ENCODE assay signal across 1 cellular context in the genomic region with DNA sequence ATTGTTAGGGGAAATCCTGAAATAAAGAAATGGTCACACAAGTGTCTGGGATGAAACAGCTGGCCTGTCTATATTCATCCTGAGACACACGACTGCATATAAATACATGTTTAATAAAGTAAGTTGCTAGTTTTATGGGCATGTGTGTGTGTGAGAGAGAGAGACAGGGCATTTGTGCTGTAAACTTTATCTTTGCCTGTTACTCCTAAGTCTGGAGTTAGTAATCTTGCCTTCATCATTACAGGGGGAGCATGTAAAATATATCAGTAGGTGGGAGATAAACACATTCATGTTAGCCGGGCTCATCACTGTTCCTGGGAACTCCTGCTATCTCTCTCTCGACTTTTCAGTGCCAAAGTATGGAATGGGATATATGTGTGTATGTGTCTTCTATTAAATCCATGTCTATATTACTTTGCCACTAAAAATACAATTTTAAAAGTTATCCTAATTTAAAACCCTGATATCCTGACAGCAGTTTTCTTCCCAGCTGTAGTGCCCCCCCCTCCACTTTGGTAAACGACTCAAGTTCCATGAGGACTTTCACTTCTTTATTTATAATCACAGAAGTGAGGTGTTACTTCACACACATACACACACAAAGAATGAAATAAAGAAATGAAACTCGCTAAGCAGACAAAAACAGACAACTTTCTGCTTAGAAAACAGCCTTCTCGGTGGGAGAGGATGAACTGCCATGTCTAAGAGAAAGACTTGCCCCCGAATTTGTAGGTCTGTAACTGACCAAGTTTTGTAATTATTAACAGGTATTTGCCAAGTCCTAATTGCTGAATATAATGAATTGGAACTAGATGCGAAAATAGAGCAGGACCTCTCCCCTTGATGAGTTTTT.
A peak's percentile ranks its signal among the peaks of the same experiment; 100 is the strongest.
TF ChIP-seq lines count a peak whose summit lies in the region.

No MANE protein-coding gene starts in this region.

TF ChIP-seq in GM12878, 131 proteins besides CTCF, POLR2A, EP300 and RAD21 (continued from another document and continues in another):
- TF ChIP-seq, protein P1, sequence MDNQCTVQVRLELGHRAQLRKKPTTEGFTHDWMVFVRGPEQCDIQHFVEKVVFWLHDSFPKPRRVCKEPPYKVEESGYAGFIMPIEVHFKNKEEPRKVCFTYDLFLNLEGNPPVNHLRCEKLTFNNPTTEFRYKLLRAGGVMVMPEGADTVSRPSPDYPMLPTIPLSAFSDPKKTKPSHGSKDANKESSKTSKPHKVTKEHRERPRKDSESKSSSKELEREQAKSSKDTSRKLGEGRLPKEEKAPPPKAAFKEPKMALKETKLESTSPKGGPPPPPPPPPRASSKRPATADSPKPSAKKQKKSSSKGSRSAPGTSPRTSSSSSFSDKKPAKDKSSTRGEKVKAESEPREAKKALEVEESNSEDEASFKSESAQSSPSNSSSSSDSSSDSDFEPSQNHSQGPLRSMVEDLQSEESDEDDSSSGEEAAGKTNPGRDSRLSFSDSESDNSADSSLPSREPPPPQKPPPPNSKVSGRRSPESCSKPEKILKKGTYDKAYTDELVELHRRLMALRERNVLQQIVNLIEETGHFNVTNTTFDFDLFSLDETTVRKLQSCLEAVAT (IDR thresholded peaks at IDR 0.05): peak; percentile 37
- TF ChIP-seq, protein P2, sequence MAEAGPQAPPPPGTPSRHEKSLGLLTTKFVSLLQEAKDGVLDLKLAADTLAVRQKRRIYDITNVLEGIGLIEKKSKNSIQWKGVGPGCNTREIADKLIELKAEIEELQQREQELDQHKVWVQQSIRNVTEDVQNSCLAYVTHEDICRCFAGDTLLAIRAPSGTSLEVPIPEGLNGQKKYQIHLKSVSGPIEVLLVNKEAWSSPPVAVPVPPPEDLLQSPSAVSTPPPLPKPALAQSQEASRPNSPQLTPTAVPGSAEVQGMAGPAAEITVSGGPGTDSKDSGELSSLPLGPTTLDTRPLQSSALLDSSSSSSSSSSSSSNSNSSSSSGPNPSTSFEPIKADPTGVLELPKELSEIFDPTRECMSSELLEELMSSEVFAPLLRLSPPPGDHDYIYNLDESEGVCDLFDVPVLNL (IDR thresholded peaks at IDR 0.05; ENCODE audit: low read depth, low read length): no peak
- TF ChIP-seq RUNX3 (IDR thresholded peaks at IDR 0.05; ENCODE audit: low read length) (peak; percentile 31; the same call in 1 of the 2 replicates), POLR2AphosphoS2 (IDR thresholded peaks at IDR 0.05; ENCODE audit: low read depth, low read length) (no peak), TCF12 (IDR thresholded peaks at IDR 0.05; ENCODE audit: low read depth, low read length) (no peak), POU2F2 (IDR thresholded peaks at IDR 0.05; ENCODE audit: borderline replicate concordance, low read depth, low read length) (no peak), MEF2B (IDR thresholded peaks at IDR 0.05; ENCODE audit: partially characterized antibody, poor library complexity, severe bottlenecking) (peak; percentile 74), TARDBP (IDR thresholded peaks at IDR 0.05; ENCODE audit: borderline replicate concordance) (no peak), EGR1 (IDR thresholded peaks at IDR 0.05; ENCODE audit: borderline replicate concordance in 1 of 2, low read depth in 2 of 2, low read length in 2 of 2) (no peak), NFYA (IDR thresholded peaks at IDR 0.05; ENCODE audit: borderline replicate concordance, low read depth, low read length) (no peak), ZBED1 (IDR thresholded peaks at IDR 0.05; ENCODE audit: borderline replicate concordance) (no peak), MTA3 (IDR thresholded peaks at IDR 0.05; ENCODE audit: borderline replicate concordance, low read length) (0 out of 2 replicates have a peak, but pooled peaks have one; percentile 43), KAT2A (conservative IDR thresholded peaks at IDR 0.05; ENCODE audit: control insufficient read depth, low read depth, low read length) (no peak), FOXK2 (IDR thresholded peaks at IDR 0.05) (no peak; the same call in 1 of the 2 replicates), MTA2 (IDR thresholded peaks at IDR 0.05; ENCODE audit: low read depth) (peak; percentile 92), RAD51 (IDR thresholded peaks at IDR 0.05) (0 out of 2 replicates have a peak, but pooled peaks have one; percentile 16), SP1 (IDR thresholded peaks at IDR 0.05; ENCODE audit: low read depth, low read length) (no peak), TBL1XR1 (IDR thresholded peaks at IDR 0.05; ENCODE audit: low read depth, low read length) (peak; percentile 73), CREM (IDR thresholded peaks at IDR 0.05; ENCODE audit: low read depth) (no peak; the same call in 1 of the 2 replicates), RELA (IDR thresholded peaks at IDR 0.05; ENCODE audit: borderline replicate concordance, partially characterized antibody) (no peak), BCL11A (IDR thresholded peaks at IDR 0.05; ENCODE audit: low read depth, low read length) (no peak)
- TF ChIP-seq, protein P3, sequence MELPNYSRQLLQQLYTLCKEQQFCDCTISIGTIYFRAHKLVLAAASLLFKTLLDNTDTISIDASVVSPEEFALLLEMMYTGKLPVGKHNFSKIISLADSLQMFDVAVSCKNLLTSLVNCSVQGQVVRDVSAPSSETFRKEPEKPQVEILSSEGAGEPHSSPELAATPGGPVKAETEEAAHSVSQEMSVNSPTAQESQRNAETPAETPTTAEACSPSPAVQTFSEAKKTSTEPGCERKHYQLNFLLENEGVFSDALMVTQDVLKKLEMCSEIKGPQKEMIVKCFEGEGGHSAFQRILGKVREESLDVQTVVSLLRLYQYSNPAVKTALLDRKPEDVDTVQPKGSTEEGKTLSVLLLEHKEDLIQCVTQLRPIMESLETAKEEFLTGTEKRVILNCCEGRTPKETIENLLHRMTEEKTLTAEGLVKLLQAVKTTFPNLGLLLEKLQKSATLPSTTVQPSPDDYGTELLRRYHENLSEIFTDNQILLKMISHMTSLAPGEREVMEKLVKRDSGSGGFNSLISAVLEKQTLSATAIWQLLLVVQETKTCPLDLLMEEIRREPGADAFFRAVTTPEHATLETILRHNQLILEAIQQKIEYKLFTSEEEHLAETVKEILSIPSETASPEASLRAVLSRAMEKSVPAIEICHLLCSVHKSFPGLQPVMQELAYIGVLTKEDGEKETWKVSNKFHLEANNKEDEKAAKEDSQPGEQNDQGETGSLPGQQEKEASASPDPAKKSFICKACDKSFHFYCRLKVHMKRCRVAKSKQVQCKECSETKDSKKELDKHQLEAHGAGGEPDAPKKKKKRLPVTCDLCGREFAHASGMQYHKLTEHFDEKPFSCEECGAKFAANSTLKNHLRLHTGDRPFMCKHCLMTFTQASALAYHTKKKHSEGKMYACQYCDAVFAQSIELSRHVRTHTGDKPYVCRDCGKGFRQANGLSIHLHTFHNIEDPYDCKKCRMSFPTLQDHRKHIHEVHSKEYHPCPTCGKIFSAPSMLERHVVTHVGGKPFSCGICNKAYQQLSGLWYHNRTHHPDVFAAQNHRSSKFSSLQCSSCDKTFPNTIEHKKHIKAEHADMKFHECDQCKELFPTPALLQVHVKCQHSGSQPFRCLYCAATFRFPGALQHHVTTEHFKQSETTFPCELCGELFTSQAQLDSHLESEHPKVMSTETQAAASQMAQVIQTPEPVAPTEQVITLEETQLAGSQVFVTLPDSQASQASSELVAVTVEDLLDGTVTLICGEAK (IDR thresholded peaks at IDR 0.05; ENCODE audit: borderline replicate concordance): no peak
- TF ChIP-seq, protein P4, sequence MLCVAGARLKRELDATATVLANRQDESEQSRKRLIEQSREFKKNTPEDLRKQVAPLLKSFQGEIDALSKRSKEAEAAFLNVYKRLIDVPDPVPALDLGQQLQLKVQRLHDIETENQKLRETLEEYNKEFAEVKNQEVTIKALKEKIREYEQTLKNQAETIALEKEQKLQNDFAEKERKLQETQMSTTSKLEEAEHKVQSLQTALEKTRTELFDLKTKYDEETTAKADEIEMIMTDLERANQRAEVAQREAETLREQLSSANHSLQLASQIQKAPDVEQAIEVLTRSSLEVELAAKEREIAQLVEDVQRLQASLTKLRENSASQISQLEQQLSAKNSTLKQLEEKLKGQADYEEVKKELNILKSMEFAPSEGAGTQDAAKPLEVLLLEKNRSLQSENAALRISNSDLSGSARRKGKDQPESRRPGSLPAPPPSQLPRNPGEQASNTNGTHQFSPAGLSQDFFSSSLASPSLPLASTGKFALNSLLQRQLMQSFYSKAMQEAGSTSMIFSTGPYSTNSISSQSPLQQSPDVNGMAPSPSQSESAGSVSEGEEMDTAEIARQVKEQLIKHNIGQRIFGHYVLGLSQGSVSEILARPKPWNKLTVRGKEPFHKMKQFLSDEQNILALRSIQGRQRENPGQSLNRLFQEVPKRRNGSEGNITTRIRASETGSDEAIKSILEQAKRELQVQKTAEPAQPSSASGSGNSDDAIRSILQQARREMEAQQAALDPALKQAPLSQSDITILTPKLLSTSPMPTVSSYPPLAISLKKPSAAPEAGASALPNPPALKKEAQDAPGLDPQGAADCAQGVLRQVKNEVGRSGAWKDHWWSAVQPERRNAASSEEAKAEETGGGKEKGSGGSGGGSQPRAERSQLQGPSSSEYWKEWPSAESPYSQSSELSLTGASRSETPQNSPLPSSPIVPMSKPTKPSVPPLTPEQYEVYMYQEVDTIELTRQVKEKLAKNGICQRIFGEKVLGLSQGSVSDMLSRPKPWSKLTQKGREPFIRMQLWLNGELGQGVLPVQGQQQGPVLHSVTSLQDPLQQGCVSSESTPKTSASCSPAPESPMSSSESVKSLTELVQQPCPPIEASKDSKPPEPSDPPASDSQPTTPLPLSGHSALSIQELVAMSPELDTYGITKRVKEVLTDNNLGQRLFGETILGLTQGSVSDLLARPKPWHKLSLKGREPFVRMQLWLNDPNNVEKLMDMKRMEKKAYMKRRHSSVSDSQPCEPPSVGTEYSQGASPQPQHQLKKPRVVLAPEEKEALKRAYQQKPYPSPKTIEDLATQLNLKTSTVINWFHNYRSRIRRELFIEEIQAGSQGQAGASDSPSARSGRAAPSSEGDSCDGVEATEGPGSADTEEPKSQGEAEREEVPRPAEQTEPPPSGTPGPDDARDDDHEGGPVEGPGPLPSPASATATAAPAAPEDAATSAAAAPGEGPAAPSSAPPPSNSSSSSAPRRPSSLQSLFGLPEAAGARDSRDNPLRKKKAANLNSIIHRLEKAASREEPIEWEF (IDR thresholded peaks at IDR 0.05; ENCODE audit: insufficient replicate concordance, low read depth, low read length): no peak
- TF ChIP-seq, protein P5, sequence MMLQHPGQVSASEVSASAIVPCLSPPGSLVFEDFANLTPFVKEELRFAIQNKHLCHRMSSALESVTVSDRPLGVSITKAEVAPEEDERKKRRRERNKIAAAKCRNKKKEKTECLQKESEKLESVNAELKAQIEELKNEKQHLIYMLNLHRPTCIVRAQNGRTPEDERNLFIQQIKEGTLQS (IDR thresholded peaks at IDR 0.05; ENCODE audit: borderline replicate concordance, extremely low read depth, low read depth, low read length): no peak
- TF ChIP-seq, protein P6, sequence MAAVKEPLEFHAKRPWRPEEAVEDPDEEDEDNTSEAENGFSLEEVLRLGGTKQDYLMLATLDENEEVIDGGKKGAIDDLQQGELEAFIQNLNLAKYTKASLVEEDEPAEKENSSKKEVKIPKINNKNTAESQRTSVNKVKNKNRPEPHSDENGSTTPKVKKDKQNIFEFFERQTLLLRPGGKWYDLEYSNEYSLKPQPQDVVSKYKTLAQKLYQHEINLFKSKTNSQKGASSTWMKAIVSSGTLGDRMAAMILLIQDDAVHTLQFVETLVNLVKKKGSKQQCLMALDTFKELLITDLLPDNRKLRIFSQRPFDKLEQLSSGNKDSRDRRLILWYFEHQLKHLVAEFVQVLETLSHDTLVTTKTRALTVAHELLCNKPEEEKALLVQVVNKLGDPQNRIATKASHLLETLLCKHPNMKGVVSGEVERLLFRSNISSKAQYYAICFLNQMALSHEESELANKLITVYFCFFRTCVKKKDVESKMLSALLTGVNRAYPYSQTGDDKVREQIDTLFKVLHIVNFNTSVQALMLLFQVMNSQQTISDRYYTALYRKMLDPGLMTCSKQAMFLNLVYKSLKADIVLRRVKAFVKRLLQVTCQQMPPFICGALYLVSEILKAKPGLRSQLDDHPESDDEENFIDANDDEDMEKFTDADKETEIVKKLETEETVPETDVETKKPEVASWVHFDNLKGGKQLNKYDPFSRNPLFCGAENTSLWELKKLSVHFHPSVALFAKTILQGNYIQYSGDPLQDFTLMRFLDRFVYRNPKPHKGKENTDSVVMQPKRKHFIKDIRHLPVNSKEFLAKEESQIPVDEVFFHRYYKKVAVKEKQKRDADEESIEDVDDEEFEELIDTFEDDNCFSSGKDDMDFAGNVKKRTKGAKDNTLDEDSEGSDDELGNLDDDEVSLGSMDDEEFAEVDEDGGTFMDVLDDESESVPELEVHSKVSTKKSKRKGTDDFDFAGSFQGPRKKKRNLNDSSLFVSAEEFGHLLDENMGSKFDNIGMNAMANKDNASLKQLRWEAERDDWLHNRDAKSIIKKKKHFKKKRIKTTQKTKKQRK (IDR thresholded peaks at IDR 0.05; ENCODE audit: low read depth, low read length): no peak
- TF ChIP-seq, protein P7, sequence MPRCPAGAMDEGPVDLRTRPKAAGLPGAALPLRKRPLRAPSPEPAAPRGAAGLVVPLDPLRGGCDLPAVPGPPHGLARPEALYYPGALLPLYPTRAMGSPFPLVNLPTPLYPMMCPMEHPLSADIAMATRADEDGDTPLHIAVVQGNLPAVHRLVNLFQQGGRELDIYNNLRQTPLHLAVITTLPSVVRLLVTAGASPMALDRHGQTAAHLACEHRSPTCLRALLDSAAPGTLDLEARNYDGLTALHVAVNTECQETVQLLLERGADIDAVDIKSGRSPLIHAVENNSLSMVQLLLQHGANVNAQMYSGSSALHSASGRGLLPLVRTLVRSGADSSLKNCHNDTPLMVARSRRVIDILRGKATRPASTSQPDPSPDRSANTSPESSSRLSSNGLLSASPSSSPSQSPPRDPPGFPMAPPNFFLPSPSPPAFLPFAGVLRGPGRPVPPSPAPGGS (IDR thresholded peaks at IDR 0.05; ENCODE audit: borderline replicate concordance, insufficient read depth, low read depth, low read length, poor library complexity, severe bottlenecking): no peak
- TF ChIP-seq, protein P8, sequence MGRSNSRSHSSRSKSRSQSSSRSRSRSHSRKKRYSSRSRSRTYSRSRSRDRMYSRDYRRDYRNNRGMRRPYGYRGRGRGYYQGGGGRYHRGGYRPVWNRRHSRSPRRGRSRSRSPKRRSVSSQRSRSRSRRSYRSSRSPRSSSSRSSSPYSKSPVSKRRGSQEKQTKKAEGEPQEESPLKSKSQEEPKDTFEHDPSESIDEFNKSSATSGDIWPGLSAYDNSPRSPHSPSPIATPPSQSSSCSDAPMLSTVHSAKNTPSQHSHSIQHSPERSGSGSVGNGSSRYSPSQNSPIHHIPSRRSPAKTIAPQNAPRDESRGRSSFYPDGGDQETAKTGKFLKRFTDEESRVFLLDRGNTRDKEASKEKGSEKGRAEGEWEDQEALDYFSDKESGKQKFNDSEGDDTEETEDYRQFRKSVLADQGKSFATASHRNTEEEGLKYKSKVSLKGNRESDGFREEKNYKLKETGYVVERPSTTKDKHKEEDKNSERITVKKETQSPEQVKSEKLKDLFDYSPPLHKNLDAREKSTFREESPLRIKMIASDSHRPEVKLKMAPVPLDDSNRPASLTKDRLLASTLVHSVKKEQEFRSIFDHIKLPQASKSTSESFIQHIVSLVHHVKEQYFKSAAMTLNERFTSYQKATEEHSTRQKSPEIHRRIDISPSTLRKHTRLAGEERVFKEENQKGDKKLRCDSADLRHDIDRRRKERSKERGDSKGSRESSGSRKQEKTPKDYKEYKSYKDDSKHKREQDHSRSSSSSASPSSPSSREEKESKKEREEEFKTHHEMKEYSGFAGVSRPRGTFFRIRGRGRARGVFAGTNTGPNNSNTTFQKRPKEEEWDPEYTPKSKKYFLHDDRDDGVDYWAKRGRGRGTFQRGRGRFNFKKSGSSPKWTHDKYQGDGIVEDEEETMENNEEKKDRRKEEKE (IDR thresholded peaks at IDR 0.05): no peak
- TF ChIP-seq, protein P9, sequence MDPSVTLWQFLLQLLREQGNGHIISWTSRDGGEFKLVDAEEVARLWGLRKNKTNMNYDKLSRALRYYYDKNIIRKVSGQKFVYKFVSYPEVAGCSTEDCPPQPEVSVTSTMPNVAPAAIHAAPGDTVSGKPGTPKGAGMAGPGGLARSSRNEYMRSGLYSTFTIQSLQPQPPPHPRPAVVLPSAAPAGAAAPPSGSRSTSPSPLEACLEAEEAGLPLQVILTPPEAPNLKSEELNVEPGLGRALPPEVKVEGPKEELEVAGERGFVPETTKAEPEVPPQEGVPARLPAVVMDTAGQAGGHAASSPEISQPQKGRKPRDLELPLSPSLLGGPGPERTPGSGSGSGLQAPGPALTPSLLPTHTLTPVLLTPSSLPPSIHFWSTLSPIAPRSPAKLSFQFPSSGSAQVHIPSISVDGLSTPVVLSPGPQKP (IDR thresholded peaks at IDR 0.05; ENCODE audit: low read depth, low read length): no peak
